ENCODE assay signal across 8 cellular contexts in the genomic region with DNA sequence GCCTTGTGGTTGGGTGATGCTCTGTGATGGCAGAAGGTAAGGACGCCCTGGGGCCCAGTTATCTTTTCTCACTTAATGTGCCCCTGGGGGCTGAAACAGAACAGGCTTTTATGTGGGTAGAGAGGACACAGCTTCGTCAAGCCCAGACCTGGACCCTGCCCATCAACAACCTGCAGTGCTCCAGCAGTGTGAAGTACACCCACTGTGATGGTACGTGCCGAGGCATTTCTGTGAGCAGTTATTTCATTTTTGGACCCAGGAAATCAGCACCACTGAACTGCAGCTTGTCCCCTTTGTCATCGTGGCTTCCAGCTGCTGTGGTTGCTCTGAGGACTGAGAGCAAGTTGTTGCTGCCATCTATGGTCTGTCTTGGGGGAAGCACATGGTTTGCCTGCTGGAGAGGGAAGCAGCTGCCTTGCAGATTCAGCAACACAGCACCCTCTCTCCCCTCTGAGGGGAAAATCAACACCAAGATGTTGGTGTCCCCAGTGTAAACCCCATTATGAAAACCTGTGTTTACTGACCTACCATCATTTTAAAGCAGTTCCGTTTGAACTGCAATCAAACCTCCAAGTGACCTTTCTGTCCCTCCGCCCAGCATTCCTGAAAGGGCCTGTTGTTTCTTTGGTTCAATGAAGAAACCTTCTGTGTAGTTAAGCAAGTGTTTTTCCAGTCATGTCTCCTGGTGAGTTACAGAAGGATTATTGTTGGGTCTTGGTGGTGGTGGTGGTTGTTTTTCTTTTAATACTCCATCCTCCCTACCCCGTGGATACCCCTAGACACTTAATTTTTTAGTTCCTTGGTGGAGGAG.
DNase-seq lines count a peak whose midpoint lies in the region; ATAC-seq and TF ChIP-seq lines count a peak whose summit lies in the region.

No MANE protein-coding gene starts in this region.

- no peak overlapping the region for H3K27ac Mint-ChIP-seq in CD4-positive, alpha-beta T cell

- peaks cover 50% of the 10 kb centered on the region for H3K36me3 Mint-ChIP-seq in CD4-positive, alpha-beta T cell (ENCODE audit: low read depth)

- H3K9me3 ChIP-seq in CD4-positive, alpha-beta T cell (ENCODE audit: control insufficient read depth, low read length) = no peaks in the 10 kb centered on the region

- peaks cover 54% of the 10 kb centered on the region for H3K4me1 Mint-ChIP-seq in CD4-positive, alpha-beta T cell (ENCODE audit: low read depth)

- CTCF ChIA-PET in CD4-positive, alpha-beta T cell (lab: Charles Lee) = interaction anchor here (0.7 to 3.7 kb wide), 20 partner anchors 10 to 529 kb away, joined by 3 to 45 read pairs (median 4); no protein-coding TSS in a partner anchor

- POLR2A ChIA-PET in CD4-positive, alpha-beta T cell (lab: Charles Lee) = interaction anchor here (0.6 to 3.4 kb wide), 4 partner anchors 214 to 525 kb away, joined by 3 to 50 read pairs (median 4); no protein-coding TSS in a partner anchor

- intact Hi-C loops in CD4-positive, alpha-beta T cell (cut with DNase I, micrococcal nuclease) = loop anchor here (1.0 to 5.0 kb wide), 6 partner anchors 163 to 526 kb away; no protein-coding TSS in a partner anchor

- no peaks in the 10 kb centered on the region for H3K9me3 Mint-ChIP-seq in CD4-positive, alpha-beta T cell

- peak; percentile 62 for TF ChIP-seq CTCF in CD4-positive, alpha-beta T cell (IDR thresholded peaks at IDR 0.05)

- peak; percentile 97 for ATAC-seq in CD4-positive, alpha-beta T cell (ENCODE audit: poor library complexity)
- ATAC-seq in GM19395 (IDR thresholded peaks at IDR 0.05; ENCODE audit: unreplicated experiment) (peak; percentile 99), HG03460 (IDR thresholded peaks at IDR 0.05; ENCODE audit: unreplicated experiment) (peak; percentile 96)

- no peak overlapping the region for H3K4me3 Mint-ChIP-seq in CD4-positive, alpha-beta T cell

- H3K27ac ChIP-seq in CD4-positive, alpha-beta T cell (ENCODE audit: low read depth, low read length) = no peak overlapping the region

- H3K27me3 Mint-ChIP-seq in CD4-positive, alpha-beta T cell = no peaks in the 10 kb centered on the region

- peak; percentile 51 to 71 (median 54) for DNase-seq in CD4-positive, alpha-beta T cell
- DNase-seq in NCI-H524 treated with DMSO at 0.1 percent for 48 hours (lab: John Stamatoyannopoulos, UW) (peak; percentile 44), dermis microvascular lymphatic vessel endothelial cell (ENCODE audit: low read depth in 2 of 2) (peak; percentile 69 to 79), medulla oblongata (ENCODE audit: extremely low spot score) (peak; percentile 97)
- peak; percentile 51 to 54 for DNase-seq in activated CD4-positive, alpha-beta T cell treated with anti-CD3 and anti-CD28 coated beads, Interleukin-2, amount 50 U/mL, for 4 hours
- DNase-seq in stimulated activated CD8-positive, alpha-beta memory T cell treated with anti-CD3 and anti-CD28 coated beads, Interleukin-15, amount 100 ng/mL, for 48 hours (ENCODE audit: low read depth in 2 of 2) = peak; percentile 44 to 45

- no peaks in the 10 kb centered on the region for H3K27me3 ChIP-seq in CD4-positive, alpha-beta T cell (ENCODE audit: control insufficient read depth, insufficient read depth, low read length)

Comparison
In these comparisons a context has a peak if more than half of its experiments do, and no peak if none do; other contexts are left out.
1. DNase-seq: peak in every context shown above with its lines; median percentile 97 in medulla oblongata; 74 in dermis microvascular lymphatic vessel endothelial cell; 54 in CD4-positive, alpha-beta T cell; 52 in activated CD4-positive, alpha-beta T cell treated with anti-CD3 and anti-CD28 coated beads, Interleukin-2, amount 50 U/mL, for 4 hours; 44 in stimulated activated CD8-positive, alpha-beta memory T cell treated with anti-CD3 and anti-CD28 coated beads, Interleukin-15, amount 100 ng/mL, for 48 hours; 44 in NCI-H524 treated with DMSO at 0.1 percent for 48 hours.